Comparison of ENCODE assay signal across 11 cellular contexts in genomic region chr10:73899401-73899780, GRCh38. TPM values are rescaled to one million over a fixed set of nuclear protein-coding genes. Genes with fewer than 3 reads are reported as not detected.
A peak's percentile ranks its signal among the peaks of the same experiment; 100 is the strongest.
DNase-seq lines count a peak whose midpoint lies in the region; ATAC-seq, FAIRE-seq and TF ChIP-seq lines count a peak whose summit lies in the region.
"Had no signal": no experiment of that assay in that cellular context is flagged by ENCODE, and none has a peak within 500 bp of the region (broad histone marks: within the 10 kb centered on the region; RNA-seq: fewer than 3 reads in every experiment).

No MANE protein-coding gene starts in this region.

- no peaks in the 10 kb centered on the region for H3K36me3 Mint-ChIP-seq in stimulated activated naive B cell treated with anti-CD40 and anti-IgM and Interleukin-4, amounts not matched to agents 10 μg/mL and 1 μg/mL and 100 μg/mL, for 72 hours

- no peak overlapping the region for H3K4me3 Mint-ChIP-seq in stimulated activated naive B cell treated with anti-CD40 and anti-IgM and Interleukin-4, amounts not matched to agents 10 μg/mL and 1 μg/mL and 100 μg/mL, for 72 hours

- H3K27ac ChIP-seq in SJCRH30: peak overlapping the region; percentile 62

- no peak for TF ChIP-seq CTCF in fibroblast of the aortic adventitia (IDR thresholded peaks at IDR 0.05; ENCODE audit: insufficient read depth, low read length)

- DNase-seq in H54 (ENCODE audit: insufficient read length, low spot score): peak; percentile 75
- peak; percentile 75 to 80 for DNase-seq in SJCRH30
- peak; percentile 84 for DNase-seq in fibroblast of the aortic adventitia (ENCODE audit: low read depth)
- DNase-seq in stimulated activated naive B cell treated with anti-CD40 and anti-IgM and Interleukin-4, amounts not matched to agents 10 μg/mL and 1 μg/mL and 100 μg/mL, for 72 hours: no peak
- no peak for DNase-seq in NCI-H69 (lab: John Stamatoyannopoulos, UW)
- DNase-seq: left cardiac atrium had no signal

- peaks cover 0 to 5% of the 10 kb centered on the region in 2 donors for H3K27me3 Mint-ChIP-seq in stimulated activated naive B cell treated with anti-CD40 and anti-IgM and Interleukin-4, amounts not matched to agents 10 μg/mL and 1 μg/mL and 100 μg/mL, for 72 hours

- no peaks in the 10 kb centered on the region for H3K9me3 ChIP-seq in SJCRH30 (replicated peaks)
- H3K9me3 ChIP-seq: tibial nerve had no signal

- H3K9me3 Mint-ChIP-seq in stimulated activated naive B cell treated with anti-CD40 and anti-IgM and Interleukin-4, amounts not matched to agents 10 μg/mL and 1 μg/mL and 100 μg/mL, for 72 hours: no peaks in the 10 kb centered on the region

- H3K4me1 ChIP-seq in SJCRH30: peaks cover 26% of the 10 kb centered on the region

- no peak for ATAC-seq in stimulated activated naive B cell treated with anti-CD40 and anti-IgM and Interleukin-4, amounts not matched to agents 10 μg/mL and 1 μg/mL and 100 μg/mL, for 72 hours (replicated peaks)
- ATAC-seq in HG03135 (IDR thresholded peaks at IDR 0.05; ENCODE audit: unreplicated experiment) (no peak), GM21515 (IDR thresholded peaks at IDR 0.05; ENCODE audit: unreplicated experiment) (no peak), HG02571 (IDR thresholded peaks at IDR 0.05; ENCODE audit: unreplicated experiment) (no peak)

- H3K4me1 Mint-ChIP-seq in stimulated activated naive B cell treated with anti-CD40 and anti-IgM and Interleukin-4, amounts not matched to agents 10 μg/mL and 1 μg/mL and 100 μg/mL, for 72 hours: peaks cover 2 to 11% of the 10 kb centered on the region in 2 donors

- TF ChIP-seq POLR2A in H54 (IDR thresholded peaks at IDR 0.05; ENCODE audit: low read depth, low read length): no peak

- peak overlapping the region; percentile 20 for H3K27ac Mint-ChIP-seq in stimulated activated naive B cell treated with anti-CD40 and anti-IgM and Interleukin-4, amounts not matched to agents 10 μg/mL and 1 μg/mL and 100 μg/mL, for 72 hours

- H3K27me3 ChIP-seq in SJCRH30: no peaks in the 10 kb centered on the region
- H3K27me3 ChIP-seq: tibial nerve had no signal

- H3K36me3 ChIP-seq in SJCRH30: no peaks in the 10 kb centered on the region
- H3K36me3 ChIP-seq: tibial nerve had no signal

- H3K4me3 ChIP-seq in SJCRH30 (no peak overlapping the region), fibroblast of the aortic adventitia (ENCODE audit: low read depth, low read length) (no peak overlapping the region)
- H3K4me3 ChIP-seq: tibial nerve had no signal

- peak; percentile 99 for FAIRE-seq in H54 (lab: Jason Lieb, UNC)
- FAIRE-seq: colon had no signal

RNA-seq across cellular contexts. Expression of gene PLAU, which starts 11.5 kb away (rescaled TPM):
- total RNA-seq in SJCRH30 (2014; rRNA removed; shearing (Covaris generic)): 58.5 and 64.8 TPM in 2 replicates
- 21.6 and 24.9 TPM in 2 replicates for total RNA-seq in fibroblast of the aortic adventitia (ENCODE audit: low replicate concordance)

RNA-seq across cellular contexts. Expression of gene CAMK2G, which starts 25.0 kb away (rescaled TPM):
- total RNA-seq in SJCRH30 (2014; rRNA removed; shearing (Covaris generic)): 25.2 and 30.2 TPM in 2 replicates
- total RNA-seq in fibroblast of the aortic adventitia (ENCODE audit: low replicate concordance): 25.8 and 31.2 TPM in 2 replicates

Comparison
In these comparisons a context has a peak if more than half of its experiments do, and no peak if none do; other contexts are left out.
1. DNase-seq: peak in H54 (single experiment), SJCRH30 (2 of 2) and fibroblast of the aortic adventitia (single experiment); none in stimulated activated naive B cell treated with anti-CD40 and anti-IgM and Interleukin-4, amounts not matched to agents 10 μg/mL and 1 μg/mL and 100 μg/mL, for 72 hours (single experiment) and NCI-H69 (single experiment).